ENCODE assay signal across 10 cellular contexts in the genomic region with DNA sequence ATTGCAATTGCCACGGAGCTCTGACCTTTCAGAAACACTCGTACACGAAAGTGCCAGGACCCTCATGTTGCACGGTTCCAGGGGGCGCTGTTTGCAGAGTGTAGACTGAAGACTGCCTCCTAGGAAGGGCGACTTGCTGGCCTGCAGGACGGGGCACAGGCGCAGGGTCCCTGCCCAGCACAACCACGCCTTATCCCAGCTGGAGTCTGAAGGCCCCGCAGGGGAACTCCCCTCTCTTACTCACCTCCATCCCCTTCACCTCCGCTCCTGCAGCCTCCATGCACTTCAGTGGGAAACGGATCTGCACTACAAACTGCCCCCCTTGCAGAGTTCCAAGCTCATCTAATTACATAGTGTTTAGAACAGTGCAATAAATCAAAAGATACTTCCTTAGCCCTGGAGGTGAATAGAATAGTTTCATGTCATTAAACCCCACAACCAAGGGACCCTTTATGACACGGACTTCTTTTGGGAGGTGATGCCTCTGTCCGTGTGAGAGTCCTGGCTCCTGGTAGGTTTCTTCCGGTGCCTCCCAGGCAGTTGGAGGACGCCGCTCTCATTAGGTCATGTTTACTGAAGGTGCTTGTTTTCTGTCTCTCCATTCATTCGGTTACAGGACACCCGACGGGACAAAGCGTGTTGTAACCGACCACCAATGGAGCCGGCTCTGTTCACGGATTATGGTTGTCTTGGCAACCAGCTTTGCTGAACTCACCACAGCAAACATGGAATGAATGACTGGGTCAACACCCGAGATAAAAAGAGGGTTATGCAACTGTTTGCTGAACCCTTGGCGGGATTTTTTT.
DNase-seq lines count a peak whose midpoint lies in the region; ATAC-seq and TF ChIP-seq lines count a peak whose summit lies in the region.
"Had no signal": no experiment of that assay in that cellular context is flagged by ENCODE, and none has a peak within 500 bp of the region (broad histone marks: within the 10 kb centered on the region; RNA-seq: fewer than 3 reads in every experiment).

No MANE protein-coding gene starts in this region.

- no peaks in the 10 kb centered on the region for H3K9me2 ChIP-seq in SK-N-SH

- H3K79me2 ChIP-seq in SK-N-SH (ENCODE audit: insufficient read depth), result no peaks in the 10 kb centered on the region

- no peak overlapping the region for H3K4me3 Mint-ChIP-seq in immature natural killer cell
- H3K4me3 Mint-ChIP-seq: activated B cell treated with CpG ODN at 0.5 μM for 24 hours had no signal

- WGBS in SK-N-SH (ENCODE audit: low lambda C conversion rate), result 79% methylated on average over 23 of the region's 26 CpGs
- 42% methylated on average over 26 of the region's 26 CpGs for WGBS in right cardiac atrium

- TF ChIP-seq EP300 in SK-N-SH (IDR thresholded peaks at IDR 0.05; ENCODE audit: borderline replicate concordance in 1 of 2, low read depth in 1 of 2, low read length in 1 of 2), result no peak

- POLR2A ChIA-PET in SK-N-SH (lab: Yijun Ruan, JAX), result no interaction called here

- CTCF ChIA-PET in SK-N-SH (lab: Yijun Ruan, JAX), result interaction anchor here (1.2 kb wide), 1 partner anchor 230 kb away, joined by 3 read pairs; no protein-coding TSS in a partner anchor

- H3K4me2 ChIP-seq in SK-N-SH, result no peak overlapping the region
- peak overlapping the region; percentile 19 for H3K4me2 ChIP-seq in skeletal muscle satellite cell (ENCODE audit: low read length)
- H3K4me2 ChIP-seq: BLaER1 had no signal

- DNase-seq in SK-N-SH (no peak), right cardiac atrium (peak; percentile 81 to 86 (median 83)), T-helper 1 cell (no peak), immature natural killer cell (no peak)
- DNase-seq: activated B cell treated with CpG ODN at 0.5 μM for 24 hours had no signal

- H3K9me3 ChIP-seq in SK-N-SH (0 out of 2 replicates have a peak, but pooled peaks cover under 1% of the 10 kb centered on the region), right cardiac atrium (ENCODE audit: control insufficient read depth, low read length) (no peaks in the 10 kb centered on the region), skeletal muscle satellite cell (replicated peaks; ENCODE audit: low read length) (peaks cover 4% of the 10 kb centered on the region)

- no peak for TF ChIP-seq RAD21 in SK-N-SH (IDR thresholded peaks at IDR 0.05; ENCODE audit: low read length)

- H3K9me3 Mint-ChIP-seq in immature natural killer cell, result peaks cover 0 to 2% (median 0%) of the 10 kb centered on the region in 6 donors

- H3K9ac ChIP-seq in SK-N-SH (no peak overlapping the region), skeletal muscle satellite cell (ENCODE audit: low read depth, low read length) (no peak overlapping the region)
- H3K9ac ChIP-seq: BLaER1 had no signal

- no peak overlapping the region; a peak in 1 of 4 replicates for H3K4me3 ChIP-seq in SK-N-SH (ENCODE audit: low read depth in 2 of 2, low read length in 1 of 2)
- H3K4me3 ChIP-seq in right cardiac atrium (ENCODE audit: low read length), result no peak overlapping the region
- no peak overlapping the region for H3K4me3 ChIP-seq in skeletal muscle satellite cell (ENCODE audit: low read length)
- H3K4me3 ChIP-seq: BLaER1 had no signal

- TF ChIP-seq CTCF in SK-N-SH (IDR thresholded peaks at IDR 0.05), result peak; percentile 29; the same call in 1 of the 2 replicates

- no peaks in the 10 kb centered on the region for H3F3A ChIP-seq in SK-N-SH (replicated peaks; ENCODE audit: insufficient read depth)

- H2AFZ ChIP-seq in SK-N-SH (ENCODE audit: low read depth), result no peak overlapping the region

- ATAC-seq in SK-N-SH treated with all-trans-retinoic acid at 6 μM for 48 hours (no peak), right cardiac atrium (peak; percentile 97), GM19035 (IDR thresholded peaks at IDR 0.05; ENCODE audit: unreplicated experiment) (no peak)

- intact Hi-C loops in right cardiac atrium (cut with DNase I), result no loop called here

- no peaks in the 10 kb centered on the region for H3K4me1 Mint-ChIP-seq in immature natural killer cell
- H3K4me1 Mint-ChIP-seq: activated B cell treated with CpG ODN at 0.5 μM for 24 hours had no signal

- peaks cover 0 to 3% (median 3%) of the 10 kb centered on the region in 3 donors for H3K27me3 Mint-ChIP-seq in immature natural killer cell (ENCODE audit: low read depth in 3 of 3)
- H3K27me3 Mint-ChIP-seq: activated B cell treated with CpG ODN at 0.5 μM for 24 hours had no signal

- H3K4me1 ChIP-seq in SK-N-SH (ENCODE audit: control insufficient read depth in 1 of 2, insufficient read depth in 2 of 2, low read depth in 1 of 2, low read length in 1 of 2), result no peaks in the 10 kb centered on the region
- peaks cover 1% of the 10 kb centered on the region for H3K4me1 ChIP-seq in right cardiac atrium (ENCODE audit: control insufficient read depth, insufficient read depth, low read length)
- H3K4me1 ChIP-seq in skeletal muscle satellite cell (ENCODE audit: control insufficient read depth, insufficient read depth, low read length), result no peaks in the 10 kb centered on the region

- no peak overlapping the region for H3K27ac Mint-ChIP-seq in immature natural killer cell
- H3K27ac Mint-ChIP-seq: activated B cell treated with CpG ODN at 0.5 μM for 24 hours had no signal

- H3K36me3 ChIP-seq in SK-N-SH (replicated peaks in 1 of 2; ENCODE audit: control insufficient read depth in 1 of 2, insufficient read depth in 2 of 2, low read length in 1 of 2) (no peaks in the 10 kb centered on the region), skeletal muscle satellite cell (ENCODE audit: insufficient read depth, low read length) (no peaks in the 10 kb centered on the region)
- H3K36me3 ChIP-seq: BLaER1 had no signal

- H3K36me3 Mint-ChIP-seq in immature natural killer cell, result no peaks in the 10 kb centered on the region

- no peaks in the 10 kb centered on the region for H4K20me1 ChIP-seq in SK-N-SH (ENCODE audit: insufficient read depth)
- H4K20me1 ChIP-seq: BLaER1 had no signal

- H3K27me3 ChIP-seq in SK-N-SH (ENCODE audit: insufficient read depth) (no peaks in the 10 kb centered on the region; the same call in 1 of the 2 replicates), right cardiac atrium (ENCODE audit: control insufficient read depth, insufficient read depth) (no peaks in the 10 kb centered on the region), skeletal muscle satellite cell (ENCODE audit: control insufficient read depth, insufficient read depth, low read length) (peaks cover 20% of the 10 kb centered on the region)
- H3K27me3 ChIP-seq: BLaER1 had no signal

- H3K27ac ChIP-seq in SK-N-SH (ENCODE audit: low read depth in 2 of 2, low read length in 1 of 2) (no peak overlapping the region), right cardiac atrium (ENCODE audit: low read length) (peak overlapping the region; percentile 29)
- H3K27ac ChIP-seq: BLaER1 had no signal

TF ChIP-seq in SK-N-SH, 30 proteins besides CTCF, POLR2A, EP300 and RAD21 (continues in another document):
- TF ChIP-seq, protein P1, sequence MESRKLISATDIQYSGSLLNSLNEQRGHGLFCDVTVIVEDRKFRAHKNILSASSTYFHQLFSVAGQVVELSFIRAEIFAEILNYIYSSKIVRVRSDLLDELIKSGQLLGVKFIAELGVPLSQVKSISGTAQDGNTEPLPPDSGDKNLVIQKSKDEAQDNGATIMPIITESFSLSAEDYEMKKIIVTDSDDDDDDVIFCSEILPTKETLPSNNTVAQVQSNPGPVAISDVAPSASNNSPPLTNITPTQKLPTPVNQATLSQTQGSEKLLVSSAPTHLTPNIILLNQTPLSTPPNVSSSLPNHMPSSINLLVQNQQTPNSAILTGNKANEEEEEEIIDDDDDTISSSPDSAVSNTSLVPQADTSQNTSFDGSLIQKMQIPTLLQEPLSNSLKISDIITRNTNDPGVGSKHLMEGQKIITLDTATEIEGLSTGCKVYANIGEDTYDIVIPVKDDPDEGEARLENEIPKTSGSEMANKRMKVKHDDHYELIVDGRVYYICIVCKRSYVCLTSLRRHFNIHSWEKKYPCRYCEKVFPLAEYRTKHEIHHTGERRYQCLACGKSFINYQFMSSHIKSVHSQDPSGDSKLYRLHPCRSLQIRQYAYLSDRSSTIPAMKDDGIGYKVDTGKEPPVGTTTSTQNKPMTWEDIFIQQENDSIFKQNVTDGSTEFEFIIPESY (IDR thresholded peaks at IDR 0.05; ENCODE audit: borderline replicate concordance, low read depth), result no peak

TF ChIP-seq in SK-N-SH treated with all-trans-retinoic acid at 6 μM for 48 hours, 23 proteins besides CTCF, POLR2A, EP300 and RAD21 (continues in another document):
- no peak for TF ChIP-seq ISL1 (CRISPR knock-in tag; IDR thresholded peaks at IDR 0.05)
- TF ChIP-seq TCF4 (CRISPR knock-in tag; IDR thresholded peaks at IDR 0.05; ENCODE audit: borderline replicate concordance), result no peak
- TF ChIP-seq ZFP30 (CRISPR knock-in tag; IDR thresholded peaks at IDR 0.05), result no peak
- no peak for TF ChIP-seq TOX (CRISPR knock-in tag; IDR thresholded peaks at IDR 0.05; ENCODE audit: borderline replicate concordance)
- TF ChIP-seq, protein P2, sequence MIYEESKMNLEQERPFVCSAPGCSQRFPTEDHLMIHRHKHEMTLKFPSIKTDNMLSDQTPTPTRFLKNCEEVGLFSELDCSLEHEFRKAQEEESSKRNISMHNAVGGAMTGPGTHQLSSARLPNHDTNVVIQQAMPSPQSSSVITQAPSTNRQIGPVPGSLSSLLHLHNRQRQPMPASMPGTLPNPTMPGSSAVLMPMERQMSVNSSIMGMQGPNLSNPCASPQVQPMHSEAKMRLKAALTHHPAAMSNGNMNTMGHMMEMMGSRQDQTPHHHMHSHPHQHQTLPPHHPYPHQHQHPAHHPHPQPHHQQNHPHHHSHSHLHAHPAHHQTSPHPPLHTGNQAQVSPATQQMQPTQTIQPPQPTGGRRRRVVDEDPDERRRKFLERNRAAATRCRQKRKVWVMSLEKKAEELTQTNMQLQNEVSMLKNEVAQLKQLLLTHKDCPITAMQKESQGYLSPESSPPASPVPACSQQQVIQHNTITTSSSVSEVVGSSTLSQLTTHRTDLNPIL (CRISPR knock-in tag; IDR thresholded peaks at IDR 0.05; ENCODE audit: low read depth), result no peak

TF ChIP-seq in PFSK-1, 5 proteins besides CTCF, POLR2A, EP300 and RAD21 (continues in another document):
- TF ChIP-seq FOXP2 (optimal IDR thresholded peaks at IDR 0.05; ENCODE audit: borderline replicate concordance, extremely low read depth, extremely low read length, insufficient read depth), result peak; percentile 94
- TF ChIP-seq SIN3A (IDR thresholded peaks at IDR 0.05; ENCODE audit: borderline replicate concordance, insufficient read depth, low read length), result peak; percentile 23; the same call in 1 of the 2 replicates

Comparison
In these comparisons a context has a peak if more than half of its experiments do, and no peak if none do; other contexts are left out.
1. DNase-seq: peak in right cardiac atrium (3 of 3); none in SK-N-SH (single experiment), T-helper 1 cell (0 of 5) and immature natural killer cell (0 of 3).
2. ATAC-seq: peak in right cardiac atrium (2 of 2); none in SK-N-SH treated with all-trans-retinoic acid at 6 μM for 48 hours (single experiment) and GM19035 (single experiment).